ENCODE assay signal across 17 cellular contexts in the genomic region with DNA sequence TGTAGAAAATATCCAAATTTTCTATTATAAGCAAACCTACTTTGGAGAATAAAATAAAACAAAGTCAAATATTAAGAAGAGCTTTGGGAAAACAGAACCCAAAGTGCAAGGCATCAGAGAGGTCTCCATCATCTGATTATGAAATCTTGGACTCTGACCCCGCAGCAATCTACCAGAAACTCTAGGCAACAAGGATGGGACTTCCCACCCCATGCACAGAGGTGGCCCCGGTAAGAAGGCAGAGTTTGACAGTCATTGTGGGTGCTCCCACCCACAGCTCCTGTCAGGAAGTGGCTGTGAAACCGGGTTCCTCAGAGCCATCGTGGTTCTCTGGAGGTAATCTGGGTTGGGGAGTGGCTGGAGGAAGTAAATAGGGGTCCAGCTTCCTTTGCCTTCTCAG. TPM values are rescaled to one million over a fixed set of nuclear protein-coding genes. Genes with fewer than 3 reads are reported as not detected.
"Had no signal": no experiment of that assay in that cellular context is flagged by ENCODE, and none has a peak within 500 bp of the region (broad histone marks: within the 10 kb centered on the region; RNA-seq: fewer than 3 reads in every experiment).

No MANE protein-coding gene starts in this region.

- H3K27ac ChIP-seq: adrenal gland, esophagus squamous epithelium, left lung, prostate gland, WERI-Rb-1 had no signal

- H3K27me3 ChIP-seq: adrenal gland, esophagus squamous epithelium, left lung, upper lobe of left lung had no signal

- H3K9me3 Mint-ChIP-seq: activated CD8-positive, alpha-beta T cell treated with anti-CD3 and anti-CD28 coated beads for 36 hours; activated T-cell treated with anti-CD3 and anti-CD28 coated beads, Interleukin-2, amount 50 U/mL, for 4 hours; nephron progenitor cell; stimulated activated naive CD8-positive, alpha-beta T cell treated with anti-CD3 and anti-CD28 coated beads, Interleukin-15, Interleukin-2, amounts not matched to agents 100 ng/mL and 50 ng/mL, for 24 hours had no signal

- H3K4me3 Mint-ChIP-seq: activated CD8-positive, alpha-beta T cell treated with anti-CD3 and anti-CD28 coated beads for 36 hours; activated naive CD4-positive, alpha-beta T cell treated with anti-CD3 and anti-CD28 coated beads, Interleukin-2, amount 50 U/mL, for 24 hours; activated T-cell treated with anti-CD3 and anti-CD28 coated beads, Interleukin-2, amount 50 U/mL, for 4 hours; nephron progenitor cell; stimulated activated naive CD8-positive, alpha-beta T cell treated with anti-CD3 and anti-CD28 coated beads, Interleukin-15, Interleukin-2, amounts not matched to agents 100 ng/mL and 50 ng/mL, for 24 hours had no signal

- DNase-seq: activated CD8-positive, alpha-beta T cell treated with anti-CD3 and anti-CD28 coated beads for 36 hours; activated effector memory CD4-positive, alpha-beta T cell treated with anti-CD3 and anti-CD28 coated beads, Interleukin-2, amount 50 U/mL, for 16 hours; activated T-cell treated with anti-CD3 and anti-CD28 coated beads, Interleukin-2, amount 50 U/mL, for 4 hours; adrenal gland; central memory CD4-positive, alpha-beta T cell; cortex of kidney; effector CD4-positive, alpha-beta T cell; esophagus squamous epithelium; left lung; nephron progenitor cell; right cardiac atrium; upper lobe of left lung; WERI-Rb-1 had no signal

- H3K27ac Mint-ChIP-seq: activated CD8-positive, alpha-beta T cell treated with anti-CD3 and anti-CD28 coated beads for 36 hours; activated naive CD4-positive, alpha-beta T cell treated with anti-CD3 and anti-CD28 coated beads, Interleukin-2, amount 50 U/mL, for 24 hours; nephron progenitor cell; stimulated activated naive CD8-positive, alpha-beta T cell treated with anti-CD3 and anti-CD28 coated beads, Interleukin-15, Interleukin-2, amounts not matched to agents 100 ng/mL and 50 ng/mL, for 24 hours had no signal

- H3K36me3 ChIP-seq: adrenal gland, esophagus squamous epithelium, left lung, prostate gland, upper lobe of left lung, WERI-Rb-1 had no signal

- H3K36me3 Mint-ChIP-seq: activated naive CD4-positive, alpha-beta T cell treated with anti-CD3 and anti-CD28 coated beads, Interleukin-2, amount 50 U/mL, for 24 hours had no signal

- H3K4me1 ChIP-seq: esophagus squamous epithelium, left lung, prostate gland had no signal

- H3K4me3 ChIP-seq: adrenal gland, esophagus squamous epithelium, left lung, prostate gland, upper lobe of left lung had no signal

- H3K9me3 ChIP-seq: adrenal gland, esophagus squamous epithelium, left lung, prostate gland, upper lobe of left lung had no signal

- H3K4me1 Mint-ChIP-seq: activated naive CD4-positive, alpha-beta T cell treated with anti-CD3 and anti-CD28 coated beads, Interleukin-2, amount 50 U/mL, for 24 hours had no signal

RNA-seq across cellular contexts. Expression of gene TJP1, which starts 37.0 kb away (rescaled TPM):
- total RNA-seq: activated CD8-positive, alpha-beta T cell treated with anti-CD3 and anti-CD28 coated beads for 36 hours; T-helper 1 cell treated with Interleukin-12 subunit alpha and Interleukin-12 subunit beta and Interleukin-4 antibody, amounts not matched to agents 30 ng/mL and 1 ng/mL, for 36 hours had no signal
